8 cellular contexts compared by ENCODE assay signal in the genomic region with DNA sequence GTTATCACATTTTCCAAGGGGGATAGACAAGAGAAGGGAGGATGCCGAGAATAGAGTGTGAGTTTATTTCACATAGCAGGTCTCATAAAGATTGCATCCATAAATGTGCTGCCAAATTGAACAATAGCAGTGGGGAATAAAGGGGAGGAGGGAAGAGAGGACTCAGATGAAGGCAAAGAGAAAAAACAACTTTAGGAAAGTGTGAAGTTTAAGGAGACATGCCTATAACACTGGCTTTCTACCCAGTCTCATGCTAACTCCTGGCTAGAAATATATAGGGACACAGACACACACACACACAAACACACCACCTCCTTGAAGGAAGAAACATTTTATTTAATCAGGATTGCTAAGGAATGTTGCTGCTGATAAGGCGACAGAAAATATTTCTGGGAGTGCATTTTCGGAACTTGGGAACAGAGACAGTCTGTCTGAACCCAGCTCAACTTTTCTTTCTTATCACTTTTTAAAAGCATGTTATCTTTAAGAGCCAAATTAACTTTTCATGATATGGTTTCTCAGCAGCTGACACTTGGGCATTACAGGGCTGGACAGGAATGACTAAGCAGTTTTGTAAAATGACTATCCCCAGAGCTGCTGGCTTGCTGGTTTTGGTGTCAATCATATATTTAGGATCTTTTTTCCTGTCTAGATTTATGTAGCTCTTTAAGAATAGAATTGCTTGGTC.
A peak's percentile ranks its signal among the peaks of the same experiment; 100 is the strongest.
DNase-seq lines count a peak whose midpoint lies in the region; ATAC-seq and TF ChIP-seq lines count a peak whose summit lies in the region.

No MANE protein-coding gene starts in this region.

- H3K27ac ChIP-seq in Peyer's patch (no peak overlapping the region), MM.1S (ENCODE audit: low read length) (no peak overlapping the region)

- no peaks in the 10 kb centered on the region for H3K9me3 ChIP-seq in Peyer's patch
- no peaks in the 10 kb centered on the region for H3K9me3 ChIP-seq in MM.1S (replicated peaks; ENCODE audit: insufficient read depth, low read length)

- H3K36me3 ChIP-seq in Peyer's patch (no peaks in the 10 kb centered on the region), MM.1S (replicated peaks; ENCODE audit: insufficient read depth, low read length) (no peaks in the 10 kb centered on the region)

- no peak overlapping the region for H3K4me2 ChIP-seq in MM.1S (ENCODE audit: low read depth, low read length)

- H3K4me1 ChIP-seq in Peyer's patch (peaks cover 0 to 9% (median 0%) of the 10 kb centered on the region in 4 donors), MM.1S (ENCODE audit: low read length) (no peaks in the 10 kb centered on the region)

- H3K9me2 ChIP-seq in MM.1S (replicated peaks; ENCODE audit: insufficient read depth, low read length) = no peaks in the 10 kb centered on the region

- no peak overlapping the region for H2AFZ ChIP-seq in MM.1S (ENCODE audit: low read length)

- H3F3A ChIP-seq in MM.1S (ENCODE audit: insufficient read depth, low read length) = no peaks in the 10 kb centered on the region

- H4K20me1 ChIP-seq in MM.1S (ENCODE audit: insufficient read depth, low read length) = no peaks in the 10 kb centered on the region

- H3K27me3 ChIP-seq in Peyer's patch (no peaks in the 10 kb centered on the region), MM.1S (replicated peaks; ENCODE audit: insufficient read depth, low read length) (no peaks in the 10 kb centered on the region)

- TF ChIP-seq POLR2A in Peyer's patch (IDR thresholded peaks at IDR 0.05) = no peak

- H3K79me2 ChIP-seq in MM.1S (ENCODE audit: low read length) = no peaks in the 10 kb centered on the region

- ATAC-seq in GM18498 (IDR thresholded peaks at IDR 0.05; ENCODE audit: unreplicated experiment) = peak; percentile 35
- ATAC-seq in HG02763 (IDR thresholded peaks at IDR 0.05; ENCODE audit: unreplicated experiment) = peak; percentile 38

- TF ChIP-seq CTCF in Peyer's patch (IDR thresholded peaks at IDR 0.05) = no peak
- no peak for TF ChIP-seq CTCF in MM.1S (IDR thresholded peaks at IDR 0.05; ENCODE audit: low read length)

- H3K4me3 ChIP-seq in Peyer's patch (no peak overlapping the region), MM.1S (ENCODE audit: low read length) (no peak overlapping the region)

- peak; percentile 83 for DNase-seq in SK-N-DZ (ENCODE audit: low spot score)
- peak; percentile 51 for DNase-seq in kidney glomerular epithelial cell (lab: John Stamatoyannopoulos, UW)
- DNase-seq in Peyer's patch = no peak
- no peak for DNase-seq in medulla oblongata (ENCODE audit: extremely low spot score)
- DNase-seq in activated CD4-positive, CD25-positive, alpha-beta regulatory T cell treated with anti-CD3 and anti-CD28 coated beads, Interleukin-2, amount 50 U/mL, for 72 hours = no peak
- DNase-seq in MM.1S = no peak

- no peak overlapping the region for H3K9ac ChIP-seq in MM.1S (ENCODE audit: low read length)

Comparison
In these comparisons a context has a peak if more than half of its experiments do, and no peak if none do; other contexts are left out.
1. DNase-seq: peak in SK-N-DZ (single experiment) and kidney glomerular epithelial cell (single experiment); none in Peyer's patch (0 of 3), medulla oblongata (single experiment), activated CD4-positive, CD25-positive, alpha-beta regulatory T cell treated with anti-CD3 and anti-CD28 coated beads, Interleukin-2, amount 50 U/mL, for 72 hours (single experiment) and MM.1S (single experiment).